18 cellular contexts compared by ENCODE assay signal in genomic region chr1:109894823-109895719, GRCh38. TPM values are rescaled to one million over a fixed set of nuclear protein-coding genes. Genes with fewer than 3 reads are reported as not detected.
DNase-seq lines count a peak whose midpoint lies in the region; ATAC-seq, FAIRE-seq and TF ChIP-seq lines count a peak whose summit lies in the region.
"Had no signal": no experiment of that assay in that cellular context is flagged by ENCODE, and none has a peak within 500 bp of the region (broad histone marks: within the 10 kb centered on the region; RNA-seq: fewer than 3 reads in every experiment).

No MANE protein-coding gene starts in this region.

- TF ChIP-seq RAD21 in GM12878 (IDR thresholded peaks at IDR 0.05; ENCODE audit: insufficient read depth, low read depth, low read length): no peak

- WGBS in GM12878 (ENCODE audit: insufficient coverage, insufficient replicate concordance, low lambda C conversion rate, missing lambda C conversion rate): 32% methylated on average over 8 of the region's 8 CpGs

- SMC1A ChIA-PET in GM12878 (lab: Charles Lee; ENCODE audit: uncharacterized antibody, unreplicated experiment): interaction anchor here (0.7 to 1.6 kb wide), 8 partner anchors 8 to 89 kb away, joined by 3 to 5 read pairs (median 4); no protein-coding TSS in a partner anchor

- H4K20me1 ChIP-seq in GM12878 (ENCODE audit: control insufficient read depth, insufficient read depth): no peaks in the 10 kb centered on the region

- in situ Hi-C loops in GM12878 (cut with MboI): no loop called here

- DNase-seq in right atrium auricular region (ENCODE audit: low spot score) (no peak), left cardiac atrium (no peak), GM12878 (ENCODE audit: low read depth, low spot score) (peak; percentile 58), NCI-H82 treated with DMSO at 0.1 percent for 48 hours (lab: John Stamatoyannopoulos, UW; ENCODE audit: unreplicated experiment) (no peak), NCI-H1930 (lab: John Stamatoyannopoulos, UW) (no peak)
- DNase-seq: activated CD4-positive, alpha-beta T cell treated with anti-CD3 and anti-CD28 coated beads, Interleukin-2, amount 50 U/mL, for 4 hours; activated gamma-delta T cell treated with Interleukin-2 at 50 U/mL for 16 hours; DMS 273 treated with DMSO at 0.1 percent for 48 hours; NCI-H1436 treated with DMSO at 0.1 percent for 48 hours; NCI-H526; nucleus accumbens; RPMI8226 had no signal

- H3K79me2 ChIP-seq in GM12878 (ENCODE audit: control insufficient read depth, insufficient read depth, low read length): no peaks in the 10 kb centered on the region

- no peaks in the 10 kb centered on the region for H3K36me3 ChIP-seq in right atrium auricular region
- no peaks in the 10 kb centered on the region for H3K36me3 ChIP-seq in GM12878 (ENCODE audit: control insufficient read depth in 2 of 2, insufficient read depth in 2 of 2, low read length in 1 of 2)
- H3K36me3 ChIP-seq: tibial artery had no signal

- intact Hi-C loops in left cardiac atrium (cut with DNase I): loop anchor here in 1 of 2 donors (10.0 kb wide), 1 partner anchor 100 kb away; no protein-coding TSS in a partner anchor
- intact Hi-C loops in GM12878 (cut with micrococcal nuclease; ENCODE audit: unreplicated experiment): no loop called here

- peaks cover 0 to 68% of the 10 kb centered on the region in 2 donors for H3K4me1 ChIP-seq in right atrium auricular region
- peaks cover 44% of the 10 kb centered on the region for H3K4me1 ChIP-seq in GM12878 (ENCODE audit: control insufficient read depth, insufficient read depth, low read length)

- 0 out of 2 replicates have a peak, but pooled peaks have one; percentile 1 for TF ChIP-seq POLR2A in GM12878 (IDR thresholded peaks at IDR 0.05; ENCODE audit: low read depth, low read length)

- no TSS peak for BruUV-seq in GM12878 (replicated peaks; lab: Mats Ljungman, UMichigan)

- RAD21 ChIA-PET in GM12878 (lab: Charles Lee; ENCODE audit: unreplicated experiment): interaction anchor here (0.7 to 2.5 kb wide), 5 partner anchors 9 to 91 kb away, joined by 3 to 7 read pairs (median 4); partner anchors contain the start of gene AHCYL1

- peak overlapping the region; percentile 24 for H2AFZ ChIP-seq in GM12878 (ENCODE audit: control insufficient read depth, low read depth, low read length)

- no peak overlapping the region for H3K4me3 ChIP-seq in right atrium auricular region
- H3K4me3 ChIP-seq in GM12878: no peak overlapping the region
- H3K4me3 ChIP-seq: body of pancreas, lung, tibial artery had no signal

- H3K9me3 ChIP-seq in right atrium auricular region: no peaks in the 10 kb centered on the region
- H3K9me3 ChIP-seq in GM12878 (replicated peaks; ENCODE audit: control insufficient read depth, insufficient read depth, low read length): no peaks in the 10 kb centered on the region
- H3K9me3 ChIP-seq: body of pancreas, tibial artery had no signal

- peak; percentile 35 for FAIRE-seq in GM12878 (lab: Jason Lieb, UNC)

- no peak for TF ChIP-seq CTCF in right atrium auricular region (IDR thresholded peaks at IDR 0.05)
- no peak for TF ChIP-seq CTCF in GM12878 (IDR thresholded peaks at IDR 0.05 in 2 of 3, conservative IDR thresholded peaks at IDR 0.05 in 1 of 3; ENCODE audit: control insufficient read depth in 2 of 3, extremely low read depth in 1 of 3, insufficient read depth in 1 of 3, low read depth in 3 of 3, low read length in 3 of 3)

- ATAC-seq in left cardiac atrium (no peak), HG02642 (IDR thresholded peaks at IDR 0.05; ENCODE audit: poor library complexity, unreplicated experiment) (peak; percentile 46), GM12878 (peak; percentile 80), GM21825 (IDR thresholded peaks at IDR 0.05; ENCODE audit: unreplicated experiment) (no peak), GM21723 (IDR thresholded peaks at IDR 0.05; ENCODE audit: unreplicated experiment) (no peak)

- H3K27ac ChIP-seq in right atrium auricular region: peak overlapping the region; percentile 2 to 56
- H3K27ac ChIP-seq in GM12878 (ENCODE audit: control insufficient read depth, insufficient read depth): no peak overlapping the region
- H3K27ac ChIP-seq: tibial artery had no signal

- POLR2A ChIA-PET in GM12878 (lab: Charles Lee): interaction anchor here (1.5 to 1.6 kb wide), 2 partner anchors 8 to 17 kb away, joined by 5 to 6 read pairs; no protein-coding TSS in a partner anchor

- H3K27me3 ChIP-seq in right atrium auricular region (no peaks in the 10 kb centered on the region), GM12878 (replicated peaks in 1 of 2; ENCODE audit: control insufficient read depth in 2 of 2, insufficient read depth in 2 of 2, low read length in 1 of 2) (no peaks in the 10 kb centered on the region)
- H3K27me3 ChIP-seq: body of pancreas, tibial artery had no signal

- TF ChIP-seq EP300 in GM12878 (IDR thresholded peaks at IDR 0.05; ENCODE audit: borderline replicate concordance in 1 of 2, control insufficient read depth in 1 of 2, low read depth in 2 of 2, low read length in 2 of 2): peak in 1 of 2 experiments; percentile 29; a peak in 2 of 4 replicates

- H3K4me2 ChIP-seq in GM12878 (ENCODE audit: control insufficient read depth, insufficient read depth): peak overlapping the region; percentile 56

- CTCF ChIA-PET in GM12878 (lab: Yijun Ruan, JAX): no interaction called here

- no peak overlapping the region for H3K9ac ChIP-seq in GM12878 (ENCODE audit: control insufficient read depth, insufficient read depth, low read length)

TF ChIP-seq in GM12878, 131 proteins besides CTCF, POLR2A, EP300 and RAD21 (continues in another document):
- 0 out of 2 replicates have a peak, but pooled peaks have one; percentile 15 for TF ChIP-seq TCF3 (IDR thresholded peaks at IDR 0.05; ENCODE audit: borderline replicate concordance, insufficient read depth, low read depth, low read length)
- peak in 1 of 2 experiments; percentile 14; a peak in 1 of 3 replicates for TF ChIP-seq EGR1 (IDR thresholded peaks at IDR 0.05; ENCODE audit: borderline replicate concordance in 1 of 2, low read depth in 2 of 2, low read length in 2 of 2)
- peak; percentile 77; the same call in 1 of the 3 replicates for TF ChIP-seq POU2F2 (IDR thresholded peaks at IDR 0.05; ENCODE audit: borderline replicate concordance, low read depth, low read length)
- TF ChIP-seq JUNB (IDR thresholded peaks at IDR 0.05): no peak
- no peak for TF ChIP-seq ZNF592 (IDR thresholded peaks at IDR 0.05)

RNA-seq across cellular contexts. Expression of gene CSF1, which starts 15.6 kb away (rescaled TPM):
- total RNA-seq in right atrium auricular region: 10 to 100 TPM; 31.4 to 48.4 TPM
- 10 to 100 TPM; 30.8 to 44.1 TPM for total RNA-seq in left cardiac atrium
- total RNA-seq in GM12878 (2013; cell fraction: nucleolus; rRNA removed): 20.4 and 22.4 TPM in 2 replicates
- 12.6 and 13.6 TPM in 2 replicates for total RNA-seq in GM12878 (2014; rRNA removed)
- total RNA-seq in GM12878 (2014; rRNA removed; fragmentation: Illumina TruSeq; extraction: Trizol): 8.2 and 8.5 TPM in 2 replicates
- 30.7 and 31.5 TPM in 2 replicates for total RNA-seq in GM12878 (2021)
- 3.8 TPM for polyA plus RNA-seq in GM12878 (2011; ENCODE audit: low read depth)
- 20.0 and 32.4 TPM in 2 replicates for polyA plus RNA-seq in GM12878 (2011; rRNA removed)
- polyA plus RNA-seq in GM12878 (2011; cell fraction: cytosol; rRNA removed): 24.3 and 31.2 TPM in 2 replicates
- polyA plus RNA-seq in GM12878 (2011; cell fraction: nucleus; rRNA removed): 46.1 and 50.0 TPM in 2 replicates
- polyA plus RNA-seq in GM12878 (2012): 9.1 and 14.2 TPM in 2 replicates
- polyA plus RNA-seq in GM12878 (2014; fragmentation: Illumina TruSeq; extraction: Trizol): 7.9 and 12.4 TPM in 2 replicates
- 1 to 10 TPM; 1.2 to 2.0 TPM for polyA plus RNA-seq in GM12878 (2014; fragmentation: Nextera tagmentation; extraction: Ambion mirVana)
- 20.4 and 21.2 TPM in 2 replicates for polyA plus RNA-seq in GM12878 (2014; rRNA removed)
- polyA plus RNA-seq in GM12878 (2016; fragmentation: Nextera tagmentation; extraction: Ambion mirVana): 10 to 100 TPM; 12.2 to 17.2 TPM
- 17.7 and 19.2 TPM in 2 replicates for polyA minus RNA-seq in GM12878 (2011; rRNA and poly(A)+ RNA removed)
- 10.2 and 17.6 TPM in 2 replicates for polyA minus RNA-seq in GM12878 (2011; cell fraction: cytosol; rRNA and poly(A)+ RNA removed)
- 11.1 and 18.2 TPM in 2 replicates for polyA minus RNA-seq in GM12878 (2011; cell fraction: nucleus; rRNA and poly(A)+ RNA removed)

Comparison
In these comparisons a context has a peak if more than half of its experiments do, and no peak if none do; other contexts are left out.
1. ATAC-seq: peak in HG02642 (single experiment) and GM12878 (single experiment); none in left cardiac atrium (0 of 2), GM21825 (single experiment) and GM21723 (single experiment).